Comparison of ENCODE assay signal across 10 cellular contexts in the genomic region with DNA sequence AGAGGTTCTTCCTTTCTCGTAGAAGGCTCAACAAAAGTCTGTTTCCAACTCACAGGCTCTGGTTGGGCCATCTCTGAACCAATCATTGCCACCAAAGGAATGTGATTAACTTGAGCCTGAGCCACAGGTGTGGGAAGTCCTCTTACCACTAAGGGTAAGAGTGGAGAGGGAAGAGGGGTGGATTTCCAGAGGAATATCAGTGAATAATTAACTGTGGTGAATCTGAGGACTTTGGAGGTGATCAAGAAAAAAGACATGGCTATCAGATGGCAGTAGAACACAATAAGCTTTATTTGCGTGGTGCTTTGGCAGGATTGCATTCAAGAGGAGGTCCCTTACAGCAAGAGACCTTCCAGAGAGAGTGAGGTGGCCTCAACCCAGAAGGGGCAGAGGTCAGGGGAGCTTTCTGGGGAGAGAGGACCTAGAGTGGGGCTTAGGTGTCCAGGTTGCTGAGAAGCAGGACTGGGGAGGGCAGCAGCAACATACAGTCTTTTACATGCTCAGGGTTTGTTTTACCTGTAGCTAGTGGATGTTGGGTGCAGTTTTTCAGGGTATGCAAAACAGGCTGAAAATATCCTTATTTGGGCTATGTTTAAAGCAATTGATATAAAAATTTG.
DNase-seq lines count a peak whose midpoint lies in the region; ATAC-seq and TF ChIP-seq lines count a peak whose summit lies in the region.
"Had no signal": no experiment of that assay in that cellular context is flagged by ENCODE, and none has a peak within 500 bp of the region (broad histone marks: within the 10 kb centered on the region; RNA-seq: fewer than 3 reads in every experiment).

No MANE protein-coding gene starts in this region.

- peak overlapping the region in 1 of 2 donors; percentile 81 for H3K9ac ChIP-seq in liver (ENCODE audit: low read depth in 1 of 2, low read length in 2 of 2)

- H3K27me3 ChIP-seq in liver (ENCODE audit: control insufficient read depth in 4 of 4, insufficient read depth in 4 of 4, low read length in 3 of 4) (no peaks in the 10 kb centered on the region), upper lobe of right lung (no peaks in the 10 kb centered on the region)

- ATAC-seq in GM18868 (IDR thresholded peaks at IDR 0.05; ENCODE audit: unreplicated experiment) (peak; percentile 4), GM21447 (IDR thresholded peaks at IDR 0.05; ENCODE audit: unreplicated experiment) (peak; percentile 20), HG03342 (IDR thresholded peaks at IDR 0.05; ENCODE audit: unreplicated experiment) (peak; percentile 12), upper lobe of right lung (no peak)

- H3K27ac ChIP-seq in liver (ENCODE audit: low read depth in 1 of 2, low read length in 2 of 2) (peak overlapping the region; percentile 31 to 75), upper lobe of right lung (no peak overlapping the region)

- intact Hi-C loops in upper lobe of right lung (cut with DNase I), result no loop called here

- DNase-seq in upper lobe of right lung (no peak), 8988T (no peak), cerebellar nuclear complex (lab: John Stamatoyannopoulos, UW) (no peak)
- DNase-seq: Kasumi-1; NCI-H2171; stimulated activated CD4-positive, alpha-beta T cell treated with anti-CD3 and anti-CD28 coated beads, Interleukin-12 subunit alpha, Interleukin-12 subunit beta, amount 100 ng/mL, for 4 hours had no signal

- TF ChIP-seq CTCF in liver (IDR thresholded peaks at IDR 0.05; ENCODE audit: low read depth, low read length, missing input control), result no peak
- TF ChIP-seq CTCF in upper lobe of right lung (IDR thresholded peaks at IDR 0.05), result no peak

- H3K36me3 ChIP-seq in liver (ENCODE audit: control insufficient read depth in 4 of 4, insufficient read depth in 3 of 4, low read depth in 1 of 4, low read length in 3 of 4) (no peaks in the 10 kb centered on the region), upper lobe of right lung (no peaks in the 10 kb centered on the region)

- no peak for TF ChIP-seq RAD21 in liver (IDR thresholded peaks at IDR 0.05)

- H3K9me3 ChIP-seq in liver (ENCODE audit: control insufficient read depth in 4 of 4, low read length in 3 of 4), result no peaks in the 10 kb centered on the region
- H3K9me3 ChIP-seq in upper lobe of right lung, result no peaks in the 10 kb centered on the region

- H3K4me3 ChIP-seq in liver (ENCODE audit: low read depth in 1 of 3, low read length in 3 of 3) (peak overlapping the region in 2 of 3 donors; percentile 22 to 46), upper lobe of right lung (no peak overlapping the region)

- WGBS in liver, result 76% methylated on average over 2 of the region's 2 CpGs

- peaks cover 2 to 8% (median 7%) of the 10 kb centered on the region in 4 donors for H3K4me1 ChIP-seq in liver (ENCODE audit: control insufficient read depth in 4 of 4, insufficient read depth in 4 of 4, low read length in 3 of 4)
- peaks cover 2% of the 10 kb centered on the region for H3K4me1 ChIP-seq in upper lobe of right lung

TF ChIP-seq in liver, 16 proteins besides CTCF, POLR2A, EP300 and RAD21:
- no peak for TF ChIP-seq REST (IDR thresholded peaks at IDR 0.05)
- TF ChIP-seq FOXA1 (IDR thresholded peaks at IDR 0.05), result no peak
